10 cellular contexts compared by ENCODE assay signal in the genomic region with DNA sequence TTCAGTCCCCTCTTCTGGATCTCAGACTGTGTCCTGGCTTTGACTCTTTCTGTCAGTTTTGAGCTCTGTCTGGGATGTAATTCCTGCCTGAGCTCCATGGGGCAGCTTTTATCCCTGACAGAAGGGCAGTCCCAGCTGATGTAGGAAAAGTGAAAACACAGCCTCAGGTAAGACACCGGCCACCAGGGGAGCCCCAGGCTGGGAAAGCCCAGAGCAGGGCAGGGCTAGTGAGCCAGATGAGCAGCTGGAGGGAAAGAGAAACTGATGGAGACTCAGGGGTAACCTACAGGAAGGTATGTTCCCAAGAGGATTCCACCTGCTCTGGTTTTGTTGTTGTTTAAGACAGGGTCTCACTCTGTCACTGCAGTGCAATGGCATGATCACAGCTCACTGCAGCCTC. TPM values are rescaled to one million over a fixed set of nuclear protein-coding genes. Genes with fewer than 3 reads are reported as not detected.
DNase-seq lines count a peak whose midpoint lies in the region; ATAC-seq, FAIRE-seq and TF ChIP-seq lines count a peak whose summit lies in the region.
"Not testable (repeated sequence)": the region's sequence is repeated elsewhere in the genome, so short reads cannot be mapped to it uniquely, and the experiment has no call there.
"Had no signal": no experiment of that assay in that cellular context is flagged by ENCODE, and none has a peak within 500 bp of the region (broad histone marks: within the 10 kb centered on the region; RNA-seq: fewer than 3 reads in every experiment).

No MANE protein-coding gene starts in this region.

- H3K4me2 ChIP-seq in K562 (ENCODE audit: insufficient read depth, low read length) = not testable (repeated sequence)

- POLR2A ChIA-PET in activated CD4-positive, alpha-beta T cell treated with anti-CD3 and anti-CD28 coated beads for 36 hours (lab: Charles Lee) = interaction anchor here (0.6 kb wide), 1 partner anchor 223 kb away, joined by 3 read pairs; no protein-coding TSS in a partner anchor
- POLR2A ChIA-PET in K562 (lab: Yijun Ruan, JAX) = not testable (repeated sequence)

- TF ChIP-seq POLR2A in K562 (conservative IDR thresholded peaks at IDR 0.05) = not testable (repeated sequence)

- H3K27ac ChIP-seq in K562 (ENCODE audit: extremely low read depth, low read depth, low read length) = not testable (repeated sequence)

- CTCF ChIA-PET in activated CD4-positive, alpha-beta T cell treated with anti-CD3 and anti-CD28 coated beads for 36 hours (lab: Charles Lee); K562 (lab: Yijun Ruan, JAX; ENCODE audit: low intra/inter-chr PET ratio): not testable (repeated sequence)

- not testable (repeated sequence) for H2AFZ ChIP-seq in K562 (ENCODE audit: low read depth, low read length)

- H3K79me2 ChIP-seq in K562 (ENCODE audit: control insufficient read depth, insufficient read depth, low read length) = not testable (repeated sequence)

- not testable (repeated sequence) for H3K27ac Mint-ChIP-seq in activated CD4-positive, alpha-beta T cell treated with anti-CD3 and anti-CD28 coated beads for 36 hours; stimulated activated effector memory CD8-positive, alpha-beta T cell treated with anti-CD3 and anti-CD28 coated beads, Interleukin-12 subunit alpha, Interleukin-12 subunit beta, amount 100 ng/mL, for 72 hours

- H3K36me3 ChIP-seq in K562 (ENCODE audit: control insufficient read depth, insufficient read depth, low read length) = not testable (repeated sequence)

- not testable (repeated sequence) for TF ChIP-seq CTCF in K562 (IDR thresholded peaks at IDR 0.05 in 2 of 3, conservative IDR thresholded peaks at IDR 0.05 in 1 of 3; ENCODE audit: insufficient read depth in 2 of 3, low read depth in 1 of 3, low read length in 3 of 3)

- not testable (repeated sequence) for H3K9ac ChIP-seq in K562 (ENCODE audit: insufficient read depth in 1 of 2, low read depth in 2 of 2, low read length in 2 of 2)

- not testable (repeated sequence) for H3K4me1 Mint-ChIP-seq in activated CD4-positive, alpha-beta T cell treated with anti-CD3 and anti-CD28 coated beads for 36 hours; stimulated activated effector memory CD8-positive, alpha-beta T cell treated with anti-CD3 and anti-CD28 coated beads, Interleukin-12 subunit alpha, Interleukin-12 subunit beta, amount 100 ng/mL, for 72 hours

- in situ Hi-C loops in K562 (cut with MboI) = not testable (repeated sequence)

- H3K4me1 ChIP-seq in K562 (replicated peaks in 1 of 2; ENCODE audit: control insufficient read depth in 2 of 2, insufficient read depth in 2 of 2, low read length in 2 of 2) = peaks cover 0 to 22% of the 10 kb centered on the region in 2 experiments; a peak in 2 of 5 replicates

- not testable (repeated sequence) for H4K20me1 ChIP-seq in K562 (replicated peaks; ENCODE audit: control insufficient read depth, insufficient read depth, low read length)

- intact Hi-C loops in activated CD4-positive, alpha-beta T cell treated with anti-CD3 and anti-CD28 coated beads for 36 hours (cut with DNase I, micrococcal nuclease); K562 (cut with micrococcal nuclease); left colon (cut with DNase I, micrococcal nuclease): not testable (repeated sequence)

- peaks cover 10% of the 10 kb centered on the region for H3K27me3 Mint-ChIP-seq in activated CD4-positive, alpha-beta T cell treated with anti-CD3 and anti-CD28 coated beads for 36 hours

- not testable (repeated sequence) for H3K9me3 ChIP-seq in K562 (replicated peaks; ENCODE audit: control insufficient read depth, insufficient read depth, low read depth, low read length)

- not testable (repeated sequence) for TF ChIP-seq RAD21 in K562 (CRISPR knock-in tag; conservative IDR thresholded peaks at IDR 0.05 in 1 of 2, IDR thresholded peaks at IDR 0.05 in 1 of 2)

- H3K27me3 ChIP-seq in K562 (ENCODE audit: control insufficient read depth in 2 of 2, insufficient read depth in 2 of 2, low read length in 2 of 2) = not testable (repeated sequence)

- not testable (repeated sequence) for H3K4me3 Mint-ChIP-seq in activated CD4-positive, alpha-beta T cell treated with anti-CD3 and anti-CD28 coated beads for 36 hours; stimulated activated effector memory CD8-positive, alpha-beta T cell treated with anti-CD3 and anti-CD28 coated beads, Interleukin-12 subunit alpha, Interleukin-12 subunit beta, amount 100 ng/mL, for 72 hours

- H3K4me3 ChIP-seq in K562 = not testable (repeated sequence)

- not testable (repeated sequence) for BruUV-seq in K562 (replicated peaks; lab: Mats Ljungman, UMichigan)

- H3K36me3 Mint-ChIP-seq in activated CD4-positive, alpha-beta T cell treated with anti-CD3 and anti-CD28 coated beads for 36 hours (ENCODE audit: low read depth); stimulated activated effector memory CD8-positive, alpha-beta T cell treated with anti-CD3 and anti-CD28 coated beads, Interleukin-12 subunit alpha, Interleukin-12 subunit beta, amount 100 ng/mL, for 72 hours: not testable (repeated sequence)

- peak; percentile 63 for DNase-seq in NCI-H2171 treated with DMSO at 0.1 percent for 48 hours (lab: John Stamatoyannopoulos, UW)
- not testable (repeated sequence) for DNase-seq in activated CD4-positive, alpha-beta T cell treated with anti-CD3 and anti-CD28 coated beads for 36 hours; K562 (ENCODE audit: extremely low read depth in 1 of 4, low spot score in 3 of 4); left colon; stimulated activated effector memory CD8-positive, alpha-beta T cell treated with anti-CD3 and anti-CD28 coated beads, Interleukin-12 subunit alpha, Interleukin-12 subunit beta, amount 100 ng/mL, for 72 hours (ENCODE audit: low spot score in 2 of 2)

- no CpG with 5 or more reads among the region's 1 CpG for WGBS in K562 (ENCODE audit: insufficient coverage, low coverage, missing lambda C conversion rate)

- not testable (repeated sequence) for H3K9me1 ChIP-seq in K562 (ENCODE audit: control insufficient read depth, insufficient read depth, low read length)

- ATAC-seq in activated CD4-positive, alpha-beta T cell treated with anti-CD3 and anti-CD28 coated beads for 36 hours = peak; percentile 73
- ATAC-seq in K562 (peak; percentile 89), left colon (peak; percentile 58)
- peak; percentile 58 for ATAC-seq in stimulated activated effector memory CD8-positive, alpha-beta T cell treated with anti-CD3 and anti-CD28 coated beads, Interleukin-12 subunit alpha, Interleukin-12 subunit beta, amount 100 ng/mL, for 72 hours

- H3K9me3 Mint-ChIP-seq in activated CD4-positive, alpha-beta T cell treated with anti-CD3 and anti-CD28 coated beads for 36 hours (ENCODE audit: low read depth); stimulated activated effector memory CD8-positive, alpha-beta T cell treated with anti-CD3 and anti-CD28 coated beads, Interleukin-12 subunit alpha, Interleukin-12 subunit beta, amount 100 ng/mL, for 72 hours: not testable (repeated sequence)

- FAIRE-seq in G401.6 (lab: Jason Lieb, UNC) (peak; percentile 68), K562 (lab: Jason Lieb, UNC) (peak; percentile 95)

- TF ChIP-seq EP300 in K562 (IDR thresholded peaks at IDR 0.05; ENCODE audit: low read length) = not testable (repeated sequence)

RNA-seq across cellular contexts. Expression of a gene that starts 0.4 kb away (rescaled TPM):
- total RNA-seq in activated CD4-positive, alpha-beta T cell treated with anti-CD3 and anti-CD28 coated beads for 36 hours = under 1 TPM; 0.34 to 0.53 TPM
- not detected in 2 replicates for total RNA-seq in K562 (2011; cell fraction: chromatin; rRNA removed; ENCODE audit: low replicate concordance)
- not detected in 2 replicates for total RNA-seq in K562 (2011; cell fraction: nucleolus; rRNA removed)
- not detected in 2 replicates for total RNA-seq in K562 (2011; cell fraction: nucleoplasm; rRNA removed)
- total RNA-seq in K562 (2014; rRNA removed) (not detected in 2 replicates), K562 (2014; rRNA removed; fragmentation: Illumina TruSeq; extraction: Trizol) (not detected in 2 replicates), K562 (2015; rRNA removed; fragmentation: Illumina TruSeq; extraction: Trizol) (not detected in 2 replicates), K562 (2021) (not detected in 2 replicates), left colon (not detected)
- polyA plus RNA-seq in K562 (2011; rRNA removed) (not detected in 2 replicates), K562 (2014; fragmentation: Illumina TruSeq; extraction: Trizol) (not detected in 2 replicates), K562 (2014; fragmentation: Nextera tagmentation; extraction: Ambion mirVana) (not detected), K562 (2014; rRNA removed) (not detected in 2 replicates)
- polyA plus RNA-seq in K562 (2011; cell fraction: cytosol; rRNA removed) = not detected in 2 replicates
- polyA plus RNA-seq in K562 (2011; cell fraction: nucleus; rRNA removed) = not detected in 2 replicates
- not detected in 2 replicates for polyA plus RNA-seq in K562 (2012)
- not detected in 2 replicates for polyA minus RNA-seq in K562 (2011; rRNA and poly(A)+ RNA removed)
- not detected in 2 replicates for polyA minus RNA-seq in K562 (2011; cell fraction: cytosol; rRNA and poly(A)+ RNA removed)
- not detected in 2 replicates for polyA minus RNA-seq in K562 (2011; cell fraction: nucleus; rRNA and poly(A)+ RNA removed)
- total RNA-seq: IMR-90, LHCN-M2, NCI-H460, Peyer's patch had no signal
- polyA plus RNA-seq: IMR-90 had no signal

RNA-seq across cellular contexts. Expression of a gene that starts 3.5 kb away (rescaled TPM):
- total RNA-seq in activated CD4-positive, alpha-beta T cell treated with anti-CD3 and anti-CD28 coated beads for 36 hours = not detected
- total RNA-seq in K562 (2011; cell fraction: chromatin; rRNA removed; ENCODE audit: low replicate concordance) = not detected in 2 replicates
- not detected in 2 replicates for total RNA-seq in K562 (2011; cell fraction: nucleolus; rRNA removed)
- total RNA-seq in K562 (2011; cell fraction: nucleoplasm; rRNA removed) = not detected in 2 replicates
- total RNA-seq in K562 (2014; rRNA removed) (not detected in 2 replicates), K562 (2014; rRNA removed; fragmentation: Illumina TruSeq; extraction: Trizol) (not detected in 2 replicates), K562 (2015; rRNA removed; fragmentation: Illumina TruSeq; extraction: Trizol) (not detected in 2 replicates), K562 (2021) (not detected in 2 replicates), left colon (not detected)
- polyA plus RNA-seq in K562 (2011; rRNA removed) (not detected in 2 replicates), K562 (2014; fragmentation: Illumina TruSeq; extraction: Trizol) (not detected in 2 replicates), K562 (2014; fragmentation: Nextera tagmentation; extraction: Ambion mirVana) (not detected), K562 (2014; rRNA removed) (not detected in 2 replicates)
- not detected in 2 replicates for polyA plus RNA-seq in K562 (2011; cell fraction: cytosol; rRNA removed)
- not detected in 2 replicates for polyA plus RNA-seq in K562 (2011; cell fraction: nucleus; rRNA removed)
- not detected in 2 replicates for polyA plus RNA-seq in K562 (2012)
- polyA minus RNA-seq in K562 (2011; rRNA and poly(A)+ RNA removed) = not detected in 2 replicates
- polyA minus RNA-seq in K562 (2011; cell fraction: cytosol; rRNA and poly(A)+ RNA removed) = not detected in 2 replicates
- not detected in 2 replicates for polyA minus RNA-seq in K562 (2011; cell fraction: nucleus; rRNA and poly(A)+ RNA removed)
- total RNA-seq: IMR-90, LHCN-M2, NCI-H460, Peyer's patch had no signal
- polyA plus RNA-seq: IMR-90 had no signal

RNA-seq across cellular contexts. Expression of a gene that starts 23.0 kb away (rescaled TPM):
- not detected for total RNA-seq in activated CD4-positive, alpha-beta T cell treated with anti-CD3 and anti-CD28 coated beads for 36 hours
- total RNA-seq in K562 (2011; cell fraction: chromatin; rRNA removed; ENCODE audit: low replicate concordance) = not detected in 2 replicates
- total RNA-seq in K562 (2011; cell fraction: nucleolus; rRNA removed) = not detected in 2 replicates
- not detected in 2 replicates for total RNA-seq in K562 (2011; cell fraction: nucleoplasm; rRNA removed)
- total RNA-seq in K562 (2014; rRNA removed) (not detected in 2 replicates), K562 (2014; rRNA removed; fragmentation: Illumina TruSeq; extraction: Trizol) (not detected in 2 replicates), K562 (2015; rRNA removed; fragmentation: Illumina TruSeq; extraction: Trizol) (not detected in 2 replicates), K562 (2021) (not detected in 2 replicates), left colon (not detected)
- polyA plus RNA-seq in K562 (2011; rRNA removed) (not detected in 2 replicates), K562 (2014; fragmentation: Illumina TruSeq; extraction: Trizol) (not detected in 2 replicates), K562 (2014; fragmentation: Nextera tagmentation; extraction: Ambion mirVana) (not detected), K562 (2014; rRNA removed) (not detected in 2 replicates)
- not detected in 2 replicates for polyA plus RNA-seq in K562 (2011; cell fraction: cytosol; rRNA removed)
- polyA plus RNA-seq in K562 (2011; cell fraction: nucleus; rRNA removed) = not detected in 2 replicates
- not detected in 2 replicates for polyA plus RNA-seq in K562 (2012)
- not detected in 2 replicates for polyA minus RNA-seq in K562 (2011; rRNA and poly(A)+ RNA removed)
- not detected in 2 replicates for polyA minus RNA-seq in K562 (2011; cell fraction: cytosol; rRNA and poly(A)+ RNA removed)
- polyA minus RNA-seq in K562 (2011; cell fraction: nucleus; rRNA and poly(A)+ RNA removed) = not detected in 2 replicates
- total RNA-seq: IMR-90, LHCN-M2, NCI-H460, Peyer's patch had no signal
- polyA plus RNA-seq: IMR-90 had no signal

RNA-seq across cellular contexts. Expression of a gene that starts 41.1 kb away (rescaled TPM):
- total RNA-seq in activated CD4-positive, alpha-beta T cell treated with anti-CD3 and anti-CD28 coated beads for 36 hours = not detected
- not detected in 2 replicates for total RNA-seq in K562 (2011; cell fraction: chromatin; rRNA removed; ENCODE audit: low replicate concordance)
- not detected in 2 replicates for total RNA-seq in K562 (2011; cell fraction: nucleolus; rRNA removed)
- not detected in 2 replicates for total RNA-seq in K562 (2011; cell fraction: nucleoplasm; rRNA removed)
- not detected in 2 replicates for total RNA-seq in K562 (2014; rRNA removed)
- total RNA-seq in K562 (2014; rRNA removed; fragmentation: Illumina TruSeq; extraction: Trizol) = not detected in 2 replicates
- not detected in 2 replicates for total RNA-seq in K562 (2015; rRNA removed; fragmentation: Illumina TruSeq; extraction: Trizol)
- total RNA-seq in K562 (2021) = 0.36 TPM in 1 of 2 replicates, not detected in the other
- not detected in 2 replicates for polyA plus RNA-seq in K562 (2011; rRNA removed)
- 0.13 TPM in 1 of 2 replicates, not detected in the other for polyA plus RNA-seq in K562 (2011; cell fraction: cytosol; rRNA removed)
- polyA plus RNA-seq in K562 (2011; cell fraction: nucleus; rRNA removed) = not detected in 2 replicates
- 0.21 TPM in 1 of 2 replicates, not detected in the other for polyA plus RNA-seq in K562 (2012)
- polyA plus RNA-seq in K562 (2014; fragmentation: Illumina TruSeq; extraction: Trizol) = not detected in 2 replicates
- polyA plus RNA-seq in K562 (2014; fragmentation: Nextera tagmentation; extraction: Ambion mirVana) = not detected
- polyA plus RNA-seq in K562 (2014; rRNA removed) = not detected in 2 replicates
- not detected in 2 replicates for polyA minus RNA-seq in K562 (2011; rRNA and poly(A)+ RNA removed)
- not detected in 2 replicates for polyA minus RNA-seq in K562 (2011; cell fraction: cytosol; rRNA and poly(A)+ RNA removed)
- not detected in 2 replicates for polyA minus RNA-seq in K562 (2011; cell fraction: nucleus; rRNA and poly(A)+ RNA removed)
- total RNA-seq in left colon = not detected
- total RNA-seq: IMR-90, LHCN-M2, NCI-H460, Peyer's patch had no signal
- polyA plus RNA-seq: IMR-90 had no signal

RNA-seq across cellular contexts. Expression of a gene that starts 48.4 kb away (rescaled TPM):
- total RNA-seq in activated CD4-positive, alpha-beta T cell treated with anti-CD3 and anti-CD28 coated beads for 36 hours = not detected
- not detected in 2 replicates for total RNA-seq in K562 (2011; cell fraction: chromatin; rRNA removed; ENCODE audit: low replicate concordance)
- not detected in 2 replicates for total RNA-seq in K562 (2011; cell fraction: nucleolus; rRNA removed)
- total RNA-seq in K562 (2011; cell fraction: nucleoplasm; rRNA removed) = not detected in 2 replicates
- total RNA-seq in K562 (2014; rRNA removed) (not detected in 2 replicates), K562 (2014; rRNA removed; fragmentation: Illumina TruSeq; extraction: Trizol) (not detected in 2 replicates), K562 (2015; rRNA removed; fragmentation: Illumina TruSeq; extraction: Trizol) (not detected in 2 replicates), K562 (2021) (0.11 TPM in 1 of 2 replicates, not detected in the other), left colon (not detected)
- polyA plus RNA-seq in K562 (2011; rRNA removed) (0.08 TPM in 1 of 2 replicates, not detected in the other), K562 (2014; fragmentation: Illumina TruSeq; extraction: Trizol) (not detected in 2 replicates), K562 (2014; fragmentation: Nextera tagmentation; extraction: Ambion mirVana) (not detected), K562 (2014; rRNA removed) (0.05 and 0.34 TPM in 2 replicates)
- polyA plus RNA-seq in K562 (2011; cell fraction: cytosol; rRNA removed) = 0.06 and 0.07 TPM in 2 replicates
- not detected in 2 replicates for polyA plus RNA-seq in K562 (2011; cell fraction: nucleus; rRNA removed)
- 0.07 TPM in 1 of 2 replicates, not detected in the other for polyA plus RNA-seq in K562 (2012)
- polyA minus RNA-seq in K562 (2011; rRNA and poly(A)+ RNA removed) = not detected in 2 replicates
- polyA minus RNA-seq in K562 (2011; cell fraction: cytosol; rRNA and poly(A)+ RNA removed) = not detected in 2 replicates
- polyA minus RNA-seq in K562 (2011; cell fraction: nucleus; rRNA and poly(A)+ RNA removed) = not detected in 2 replicates
- total RNA-seq: IMR-90, LHCN-M2 had no signal
- polyA plus RNA-seq: IMR-90 had no signal
